9 cellular contexts compared by ENCODE assay signal in the genomic region with DNA sequence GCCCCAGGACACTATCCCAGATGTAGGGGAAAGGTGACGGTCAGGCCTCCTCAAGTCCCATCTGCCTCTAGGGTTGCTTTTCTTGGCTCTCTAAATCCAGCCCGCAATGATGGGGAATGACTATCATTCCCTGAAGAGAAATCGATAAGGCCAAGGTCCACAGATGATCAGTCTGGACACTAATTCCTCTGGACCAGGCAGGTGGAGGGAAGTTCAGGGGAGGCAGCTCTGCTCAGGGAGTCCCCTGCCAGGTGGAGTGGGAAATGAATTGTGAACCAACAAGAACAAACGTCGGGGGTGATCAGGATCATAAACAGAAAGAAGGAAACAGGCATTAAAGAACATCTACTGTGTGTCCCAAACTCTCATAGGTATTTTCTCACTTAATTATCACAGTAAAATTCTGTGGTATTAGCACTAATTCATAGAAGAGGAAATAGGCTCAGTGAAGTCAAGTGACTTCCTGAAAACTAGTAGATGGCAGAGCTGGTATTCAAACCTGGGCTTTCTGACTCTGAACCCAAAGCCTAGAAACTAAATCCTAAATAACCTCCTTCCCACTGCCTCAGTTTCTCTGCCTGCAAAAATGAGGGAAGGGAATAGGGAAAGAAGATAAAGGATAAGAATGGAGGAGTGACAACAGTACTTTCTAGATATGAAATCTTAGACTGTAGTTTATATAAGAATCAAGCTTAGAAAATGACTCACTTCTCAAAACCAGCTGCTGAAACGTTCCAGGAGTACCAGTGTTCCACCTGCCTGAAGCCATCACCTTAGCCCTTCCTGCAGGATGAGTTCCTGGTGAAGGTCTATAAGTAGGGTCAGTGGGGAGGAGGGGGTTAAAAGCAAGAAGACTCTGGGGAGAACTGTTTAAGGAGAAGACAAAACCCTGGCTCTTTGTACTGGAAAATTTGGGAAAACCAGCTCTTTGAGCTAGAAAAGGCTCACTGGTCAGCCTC. TPM values are rescaled to one million over a fixed set of nuclear protein-coding genes. Genes with fewer than 3 reads are reported as not detected.
DNase-seq lines count a peak whose midpoint lies in the region; ATAC-seq and TF ChIP-seq lines count a peak whose summit lies in the region.
"Had no signal": no experiment of that assay in that cellular context is flagged by ENCODE, and none has a peak within 500 bp of the region (broad histone marks: within the 10 kb centered on the region; RNA-seq: fewer than 3 reads in every experiment).

No MANE protein-coding gene starts in this region.

- ATAC-seq in PC-3 = no peak
- peak; percentile 6 to 7 for ATAC-seq in stimulated activated naive B cell treated with anti-CD40 and anti-IgM and Interleukin-4, amounts not matched to agents 10 μg/mL and 1 μg/mL and 100 μg/mL, for 72 hours (replicated peaks)
- no peak for ATAC-seq in HG02588 (IDR thresholded peaks at IDR 0.05; ENCODE audit: unreplicated experiment)

- no peaks in the 10 kb centered on the region for H3K79me2 ChIP-seq in PC-3 (ENCODE audit: low read length)
- H3K79me2 ChIP-seq in hepatocyte = peaks cover 47% of the 10 kb centered on the region

- peak overlapping the region; percentile 83 for H3K27ac Mint-ChIP-seq in activated CD4-positive, alpha-beta T cell treated with anti-CD3 and anti-CD28 coated beads, Interleukin-2, amount 10 ng/mL, durations not matched to agents 7 days and 5 days
- H3K27ac Mint-ChIP-seq in stimulated activated naive B cell treated with anti-CD40 and anti-IgM and Interleukin-4, amounts not matched to agents 10 μg/mL and 1 μg/mL and 100 μg/mL, for 72 hours = peak overlapping the region; percentile 100

- no TSS peak for BruUV-seq in PC-3 (replicated peaks; lab: Mats Ljungman, UMichigan)

- no peak overlapping the region for H3K27ac ChIP-seq in PC-3 (ENCODE audit: low read length)
- H3K27ac ChIP-seq in hepatocyte = peak overlapping the region; percentile 94

- peaks cover 6% of the 10 kb centered on the region for H3F3A ChIP-seq in PC-3 (ENCODE audit: low read length, unreplicated experiment)

- no peak overlapping the region for H3K4me3 ChIP-seq in PC-3 (ENCODE audit: low read length)
- no peak overlapping the region for H3K4me3 ChIP-seq in hepatocyte

- H3K9me2 ChIP-seq in PC-3 (replicated peaks; ENCODE audit: low read length) = no peaks in the 10 kb centered on the region
- H3K9me2 ChIP-seq in hepatocyte (replicated peaks; ENCODE audit: insufficient read depth) = no peaks in the 10 kb centered on the region

- TF ChIP-seq CTCF in PC-3 (conservative IDR thresholded peaks at IDR 0.05; ENCODE audit: low read depth, low read length) (no peak), hepatocyte (IDR thresholded peaks at IDR 0.05; ENCODE audit: poor library complexity) (no peak)

- 68% methylated on average over 6 of the region's 6 CpGs for WGBS in hepatocyte (ENCODE audit: low lambda C conversion rate, missing lambda C conversion rate)

- H4K20me1 ChIP-seq in PC-3 (ENCODE audit: low read length) (no peaks in the 10 kb centered on the region), hepatocyte (ENCODE audit: insufficient read depth, poor library complexity, severe bottlenecking) (no peaks in the 10 kb centered on the region)

- no peak overlapping the region for H3K9ac ChIP-seq in PC-3 (ENCODE audit: low read length)

- no peak overlapping the region for H3K4me3 Mint-ChIP-seq in activated CD4-positive, alpha-beta T cell treated with anti-CD3 and anti-CD28 coated beads, Interleukin-2, amount 10 ng/mL, durations not matched to agents 7 days and 5 days
- H3K4me3 Mint-ChIP-seq in stimulated activated naive B cell treated with anti-CD40 and anti-IgM and Interleukin-4, amounts not matched to agents 10 μg/mL and 1 μg/mL and 100 μg/mL, for 72 hours = peak overlapping the region; percentile 75 to 79

- no peaks in the 10 kb centered on the region for H3K27me3 Mint-ChIP-seq in activated CD4-positive, alpha-beta T cell treated with anti-CD3 and anti-CD28 coated beads, Interleukin-2, amount 10 ng/mL, durations not matched to agents 7 days and 5 days
- H3K27me3 Mint-ChIP-seq in stimulated activated naive B cell treated with anti-CD40 and anti-IgM and Interleukin-4, amounts not matched to agents 10 μg/mL and 1 μg/mL and 100 μg/mL, for 72 hours = no peaks in the 10 kb centered on the region

- H3K36me3 Mint-ChIP-seq in activated CD4-positive, alpha-beta T cell treated with anti-CD3 and anti-CD28 coated beads, Interleukin-2, amount 10 ng/mL, durations not matched to agents 7 days and 5 days (ENCODE audit: low read depth) = peaks cover 28% of the 10 kb centered on the region
- peaks cover 60 to 75% of the 10 kb centered on the region in 2 donors for H3K36me3 Mint-ChIP-seq in stimulated activated naive B cell treated with anti-CD40 and anti-IgM and Interleukin-4, amounts not matched to agents 10 μg/mL and 1 μg/mL and 100 μg/mL, for 72 hours

- no peaks in the 10 kb centered on the region for H3K9me3 ChIP-seq in PC-3 (ENCODE audit: low read length)
- H3K9me3 ChIP-seq in hepatocyte (ENCODE audit: low read depth) = no peaks in the 10 kb centered on the region

- intact Hi-C loops in PC-3 (cut with micrococcal nuclease) = no loop called here

- peaks cover 90% of the 10 kb centered on the region for H3K4me1 Mint-ChIP-seq in activated CD4-positive, alpha-beta T cell treated with anti-CD3 and anti-CD28 coated beads, Interleukin-2, amount 10 ng/mL, durations not matched to agents 7 days and 5 days
- peaks cover 80 to 99% of the 10 kb centered on the region in 2 donors for H3K4me1 Mint-ChIP-seq in stimulated activated naive B cell treated with anti-CD40 and anti-IgM and Interleukin-4, amounts not matched to agents 10 μg/mL and 1 μg/mL and 100 μg/mL, for 72 hours

- peaks cover 96% of the 10 kb centered on the region for H3K4me1 ChIP-seq in PC-3 (ENCODE audit: insufficient read depth, low read length)
- peaks cover 96% of the 10 kb centered on the region for H3K4me1 ChIP-seq in hepatocyte (ENCODE audit: insufficient read depth)

- no peak for DNase-seq in activated CD4-positive, alpha-beta T cell treated with anti-CD3 and anti-CD28 coated beads, Interleukin-2, amount 10 ng/mL, durations not matched to agents 7 days and 5 days
- DNase-seq in activated CD4-positive, alpha-beta T cell treated with anti-CD3 and anti-CD28 coated beads, Interleukin-2, amount 50 U/mL, for 48 hours = no peak
- DNase-seq in PC-3 = peak; percentile 25
- no peak for DNase-seq in hepatocyte (ENCODE audit: low spot score)
- no peak for DNase-seq in stimulated activated naive B cell treated with anti-CD40 and anti-IgM and Interleukin-4, amounts not matched to agents 10 μg/mL and 1 μg/mL and 100 μg/mL, for 72 hours
- no peak for DNase-seq in NCI-H82 (lab: John Stamatoyannopoulos, UW)
- no peak for DNase-seq in UCSD-AML1 (lab: John Stamatoyannopoulos, UW; ENCODE audit: unreplicated experiment)
- DNase-seq: NCI-H226 had no signal

- H3K4me2 ChIP-seq in PC-3 (ENCODE audit: low read length) = no peak overlapping the region
- no peak overlapping the region for H3K4me2 ChIP-seq in hepatocyte

- CTCF ChIA-PET in activated CD4-positive, alpha-beta T cell treated with anti-CD3 and anti-CD28 coated beads, Interleukin-2, amount 10 ng/mL, durations not matched to agents 7 days and 5 days (lab: Charles Lee) = interaction anchor here (0.6 to 23.5 kb wide), 6 partner anchors 4 to 322 kb away, joined by 3 to 305 read pairs (median 4); a partner anchor contains a TSS
- CTCF ChIA-PET in PC-3 (lab: Charles Lee) = no interaction called here

- POLR2A ChIA-PET in activated CD4-positive, alpha-beta T cell treated with anti-CD3 and anti-CD28 coated beads, Interleukin-2, amount 10 ng/mL, durations not matched to agents 7 days and 5 days (lab: Charles Lee) = no interaction called here
- POLR2A ChIA-PET in PC-3 (lab: Charles Lee; ENCODE audit: unreplicated experiment) = interaction anchor here (0.5 kb wide), 1 partner anchor 41 kb away, joined by 3 read pairs; no protein-coding TSS in a partner anchor

- H3K9me3 Mint-ChIP-seq in activated CD4-positive, alpha-beta T cell treated with anti-CD3 and anti-CD28 coated beads, Interleukin-2, amount 10 ng/mL, durations not matched to agents 7 days and 5 days = no peaks in the 10 kb centered on the region
- H3K9me3 Mint-ChIP-seq in stimulated activated naive B cell treated with anti-CD40 and anti-IgM and Interleukin-4, amounts not matched to agents 10 μg/mL and 1 μg/mL and 100 μg/mL, for 72 hours = no peaks in the 10 kb centered on the region

- no peaks in the 10 kb centered on the region for H3K36me3 ChIP-seq in PC-3 (ENCODE audit: low read depth, low read length)
- H3K36me3 ChIP-seq in hepatocyte (replicated peaks; ENCODE audit: insufficient read depth, low read depth) = no peaks in the 10 kb centered on the region

- no peaks in the 10 kb centered on the region for H3K27me3 ChIP-seq in PC-3 (ENCODE audit: low read length)
- no peaks in the 10 kb centered on the region for H3K27me3 ChIP-seq in hepatocyte

- H2AFZ ChIP-seq in PC-3 (ENCODE audit: low read length) (no peak overlapping the region), hepatocyte (no peak overlapping the region)

RNA-seq across cellular contexts. Expression of a gene that starts 7.5 kb away (rescaled TPM):
- total RNA-seq in activated CD4-positive, alpha-beta T cell treated with anti-CD3 and anti-CD28 coated beads, Interleukin-2, amount 10 ng/mL, durations not matched to agents 7 days and 5 days = 1 to 10 TPM; 8.5 to 8.6 TPM
- total RNA-seq in PC-3 (2014; rRNA removed) = 0.95 and 5.2 TPM in 2 replicates
- 33.9 and 41.8 TPM in 2 replicates for total RNA-seq in hepatocyte
- polyA plus RNA-seq in hepatocyte = 13.8 and 15.9 TPM in 2 replicates

RNA-seq across cellular contexts. Expression of a gene that starts 59.6 kb away (rescaled TPM):
- 10 to 100 TPM; 81.1 to 89.0 TPM for total RNA-seq in activated CD4-positive, alpha-beta T cell treated with anti-CD3 and anti-CD28 coated beads, Interleukin-2, amount 10 ng/mL, durations not matched to agents 7 days and 5 days
- total RNA-seq in PC-3 (2014; rRNA removed) = 73.0 and 96.4 TPM in 2 replicates
- total RNA-seq in hepatocyte = 7.6 and 11.9 TPM in 2 replicates
- polyA plus RNA-seq in hepatocyte = 5.3 and 10.7 TPM in 2 replicates

Comparison
In these comparisons a context has a peak if more than half of its experiments do, and no peak if none do; other contexts are left out.
1. ATAC-seq: peak in stimulated activated naive B cell treated with anti-CD40 and anti-IgM and Interleukin-4, amounts not matched to agents 10 μg/mL and 1 μg/mL and 100 μg/mL, for 72 hours (2 of 2); none in PC-3 (single experiment) and HG02588 (single experiment).